ENCODE assay signal across 24 cellular contexts in the genomic region with DNA sequence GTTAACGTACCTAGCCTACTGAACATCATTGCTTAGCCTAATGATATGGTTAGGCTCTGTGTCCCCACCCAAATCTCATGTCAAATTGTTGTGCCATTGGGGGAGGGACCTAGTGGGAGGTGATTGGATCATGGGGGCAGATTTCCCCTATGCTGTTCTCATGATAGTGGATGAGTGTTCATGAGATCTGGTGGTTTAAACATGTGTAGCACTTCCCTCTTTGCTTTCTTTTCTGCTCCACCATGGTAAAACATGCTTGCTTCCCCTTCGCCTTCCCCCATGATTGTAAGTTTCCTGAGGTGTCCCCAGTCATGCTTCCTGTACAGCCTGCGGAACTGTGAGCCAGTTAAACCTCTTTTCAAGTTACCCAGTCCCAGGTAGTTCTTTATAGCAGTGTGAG.
DNase-seq lines count a peak whose midpoint lies in the region; ATAC-seq, FAIRE-seq and TF ChIP-seq lines count a peak whose summit lies in the region.
"Had no signal": no experiment of that assay in that cellular context is flagged by ENCODE, and none has a peak within 500 bp of the region (broad histone marks: within the 10 kb centered on the region; RNA-seq: fewer than 3 reads in every experiment).

No MANE protein-coding gene starts in this region.

- POLR2A ChIA-PET in activated CD4-positive, alpha-beta memory T cell treated with anti-CD3 and anti-CD28 coated beads for 36 hours (lab: Charles Lee) = interaction anchor here (0.6 kb wide), 1 partner anchor 66 kb away, joined by 3 read pairs; no protein-coding TSS in a partner anchor

- WGBS in endodermal cell (ENCODE audit: insufficient coverage in 1 of 2, insufficient read length in 1 of 2), 2 experiments = 93 to 100% methylated on average over 3 of the region's 3 CpGs

- CTCF ChIA-PET in activated CD4-positive, alpha-beta memory T cell treated with anti-CD3 and anti-CD28 coated beads for 36 hours (lab: Charles Lee) = no interaction called here

- H3K36me3 ChIP-seq in endodermal cell (ENCODE audit: control insufficient read depth, insufficient read depth, low read length) = peaks cover 8% of the 10 kb centered on the region
- H3K36me3 ChIP-seq: colonic mucosa, suprapubic skin had no signal

- peaks cover 3% of the 10 kb centered on the region for H3K4me1 ChIP-seq in endodermal cell (ENCODE audit: control insufficient read depth, insufficient read depth, low read length)
- H3K4me1 ChIP-seq: body of pancreas, colonic mucosa had no signal

- H3K27ac ChIP-seq in endodermal cell (ENCODE audit: low read depth, low read length) = no peak overlapping the region
- H3K27ac ChIP-seq: body of pancreas, C4-2B, colonic mucosa, HL-60, PC-9, suprapubic skin had no signal

- DNase-seq in activated CD4-positive, alpha-beta T cell treated with anti-CD3 and anti-CD28 coated beads, Interleukin-2, amount 10 ng/mL, durations not matched to agents 24 days and 14 days = no peak
- no peak for DNase-seq in activated CD4-positive, alpha-beta T cell treated with anti-CD3 and anti-CD28 coated beads for 4 hours
- DNase-seq in GM19239 (ENCODE audit: insufficient read length, low spot score) = no peak
- DNase-seq in activated CD4-positive, alpha-beta memory T cell treated with anti-CD3 and anti-CD28 coated beads for 36 hours = no peak
- DNase-seq in endodermal cell = no peak
- no peak for DNase-seq in NCI-H526 treated with DMSO at 0.1 percent for 48 hours (lab: John Stamatoyannopoulos, UW)
- DNase-seq in stimulated activated CD4-positive, alpha-beta T cell treated with anti-CD3 and anti-CD28 coated beads, Interleukin-2, amount 100 ng/mL, for 48 hours = no peak
- DNase-seq: activated CD4-positive, CD25-positive, alpha-beta regulatory T cell; activated gamma-delta T cell treated with Interleukin-2 at 50 U/mL for 16 hours; body of pancreas; colonic mucosa; mesendoderm; MM.1S; naive B cell; NCI-H1694; NCI-H774; PC-9; right cardiac atrium; stimulated activated CD4-positive, alpha-beta T cell treated with anti-CD3 and anti-CD28 coated beads, Interleukin-12 subunit alpha, Interleukin-12 subunit beta, amount 100 ng/mL, for 4 hours had no signal

- peaks cover 46% of the 10 kb centered on the region for H3K4me1 Mint-ChIP-seq in activated CD4-positive, alpha-beta T cell treated with anti-CD3 and anti-CD28 coated beads, Interleukin-2, amount 10 ng/mL, durations not matched to agents 24 days and 14 days
- H3K4me1 Mint-ChIP-seq in activated CD4-positive, alpha-beta memory T cell treated with anti-CD3 and anti-CD28 coated beads for 36 hours (ENCODE audit: low read depth) = peaks cover 54% of the 10 kb centered on the region
- H3K4me1 Mint-ChIP-seq in endodermal cell = peaks cover 43% of the 10 kb centered on the region

- H3K4me3 Mint-ChIP-seq in activated CD4-positive, alpha-beta T cell treated with anti-CD3 and anti-CD28 coated beads, Interleukin-2, amount 10 ng/mL, durations not matched to agents 24 days and 14 days = peak overlapping the region; percentile 63
- no peak overlapping the region for H3K4me3 Mint-ChIP-seq in activated CD4-positive, alpha-beta memory T cell treated with anti-CD3 and anti-CD28 coated beads for 36 hours
- H3K4me3 Mint-ChIP-seq in endodermal cell = no peak overlapping the region

- H3K27me3 ChIP-seq in endodermal cell (ENCODE audit: control insufficient read depth, insufficient read depth, low read length, poor library complexity, severe bottlenecking) = no peaks in the 10 kb centered on the region
- H3K27me3 ChIP-seq: body of pancreas, colonic mucosa, suprapubic skin had no signal

- no peak for TF ChIP-seq CTCF in endodermal cell (conservative IDR thresholded peaks at IDR 0.05)

- no peak overlapping the region for H3K9ac ChIP-seq in endodermal cell (ENCODE audit: extremely low read depth, low read length, poor library complexity, severe bottlenecking)

- peak overlapping the region; percentile 83 for H3K27ac Mint-ChIP-seq in activated CD4-positive, alpha-beta T cell treated with anti-CD3 and anti-CD28 coated beads, Interleukin-2, amount 10 ng/mL, durations not matched to agents 24 days and 14 days
- peak overlapping the region; percentile 91 for H3K27ac Mint-ChIP-seq in activated CD4-positive, alpha-beta memory T cell treated with anti-CD3 and anti-CD28 coated beads for 36 hours
- H3K27ac Mint-ChIP-seq in endodermal cell = no peak overlapping the region

- H3K36me3 Mint-ChIP-seq in activated CD4-positive, alpha-beta T cell treated with anti-CD3 and anti-CD28 coated beads, Interleukin-2, amount 10 ng/mL, durations not matched to agents 24 days and 14 days (ENCODE audit: low read depth) = peaks cover 7% of the 10 kb centered on the region
- H3K36me3 Mint-ChIP-seq in activated CD4-positive, alpha-beta memory T cell treated with anti-CD3 and anti-CD28 coated beads for 36 hours = peaks cover 2% of the 10 kb centered on the region
- peaks cover 16% of the 10 kb centered on the region for H3K36me3 Mint-ChIP-seq in endodermal cell (ENCODE audit: low read depth)
- H3K36me3 Mint-ChIP-seq: naive B cell had no signal

- peak overlapping the region; percentile 1 for H3K4me3 ChIP-seq in endodermal cell (ENCODE audit: low read length)
- H3K4me3 ChIP-seq: body of pancreas, colonic mucosa, PC-9, suprapubic skin had no signal

- FAIRE-seq in GM19239 (lab: Jason Lieb, UNC) = peak; percentile 23
- FAIRE-seq: urothelium cell line had no signal

- intact Hi-C loops in activated CD4-positive, alpha-beta T cell treated with anti-CD3 and anti-CD28 coated beads, Interleukin-2, amount 10 ng/mL, durations not matched to agents 24 days and 14 days (cut with micrococcal nuclease) = loop anchor here (5.0 to 10.0 kb wide), 3 partner anchors 37 to 951 kb away; a partner anchor contains a TSS
- intact Hi-C loops in activated CD4-positive, alpha-beta memory T cell treated with anti-CD3 and anti-CD28 coated beads for 36 hours (cut with micrococcal nuclease) = loop anchor here (10.0 kb wide), 1 partner anchor 951 kb away; no protein-coding TSS in a partner anchor

- peaks cover 4% of the 10 kb centered on the region for H3K9me3 Mint-ChIP-seq in activated CD4-positive, alpha-beta T cell treated with anti-CD3 and anti-CD28 coated beads, Interleukin-2, amount 10 ng/mL, durations not matched to agents 24 days and 14 days
- no peaks in the 10 kb centered on the region for H3K9me3 Mint-ChIP-seq in activated CD4-positive, alpha-beta memory T cell treated with anti-CD3 and anti-CD28 coated beads for 36 hours
- no peaks in the 10 kb centered on the region for H3K9me3 Mint-ChIP-seq in endodermal cell
- H3K9me3 Mint-ChIP-seq: naive B cell had no signal

- no peaks in the 10 kb centered on the region for H3K9me3 ChIP-seq in endodermal cell (ENCODE audit: control insufficient read depth, low read length)
- H3K9me3 ChIP-seq: body of pancreas, colonic mucosa, suprapubic skin had no signal

- no peaks in the 10 kb centered on the region for H3K27me3 Mint-ChIP-seq in activated CD4-positive, alpha-beta T cell treated with anti-CD3 and anti-CD28 coated beads, Interleukin-2, amount 10 ng/mL, durations not matched to agents 24 days and 14 days
- H3K27me3 Mint-ChIP-seq in activated CD4-positive, alpha-beta memory T cell treated with anti-CD3 and anti-CD28 coated beads for 36 hours = no peaks in the 10 kb centered on the region
- H3K27me3 Mint-ChIP-seq in endodermal cell (ENCODE audit: insufficient read depth) = no peaks in the 10 kb centered on the region
- H3K27me3 Mint-ChIP-seq: naive B cell had no signal

- ATAC-seq in GM19324 (IDR thresholded peaks at IDR 0.05; ENCODE audit: low FRiP score, unreplicated experiment) = no peak
- ATAC-seq: body of pancreas, right cardiac atrium had no signal
